21 cellular contexts compared by ENCODE assay signal in the genomic region with DNA sequence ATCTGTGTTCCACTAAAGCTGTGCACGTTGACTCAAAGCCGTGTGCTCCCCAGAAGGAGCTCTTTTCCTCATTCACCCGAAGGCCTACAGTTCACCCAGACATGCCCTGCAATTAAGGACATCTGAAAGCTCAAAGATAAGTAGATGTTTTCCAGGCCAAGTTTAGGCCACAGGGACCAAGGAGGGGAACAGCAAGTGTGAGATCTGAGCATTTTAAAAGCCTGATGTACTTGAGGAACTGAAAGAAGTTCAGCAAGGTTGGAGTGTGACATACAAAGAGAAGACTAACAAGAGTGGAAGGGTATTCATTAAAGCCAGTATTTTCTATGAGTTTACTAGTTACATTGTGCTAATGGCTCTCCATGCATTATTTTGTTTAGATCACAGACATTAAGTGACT.
"Had no signal": no experiment of that assay in that cellular context is flagged by ENCODE, and none has a peak within 500 bp of the region (broad histone marks: within the 10 kb centered on the region; RNA-seq: fewer than 3 reads in every experiment).

No MANE protein-coding gene starts in this region.

- H3K27ac ChIP-seq: colonic mucosa, left ventricle myocardium inferior, right atrium auricular region, tibial nerve, vagina had no signal

- H3K36me3 ChIP-seq: colonic mucosa, left ventricle myocardium inferior, right atrium auricular region, tibial nerve, vagina had no signal

- H3K9me3 ChIP-seq: colonic mucosa, left ventricle myocardium inferior, right atrium auricular region, tibial nerve, vagina had no signal

- H3K36me3 Mint-ChIP-seq: activated naive CD8-positive, alpha-beta T cell treated with anti-CD3 and anti-CD28 coated beads, Interleukin-2, amount 10 ng/mL, durations not matched to agents 7 days and 5 days; brain; memory B cell; natural killer cell had no signal

- H3K9me3 Mint-ChIP-seq: activated B cell treated with CpG ODN at 0.5 μM for 24 hours; activated CD4-positive, alpha-beta T cell treated with anti-CD3 and anti-CD28 coated beads, Interleukin-2, amount 10 ng/mL, durations not matched to agents 7 days and 5 days; brain; memory B cell; natural killer cell had no signal

- H3K27ac Mint-ChIP-seq: activated CD4-positive, alpha-beta T cell treated with anti-CD3 and anti-CD28 coated beads, Interleukin-2, amount 10 ng/mL, durations not matched to agents 7 days and 5 days; activated naive CD8-positive, alpha-beta T cell treated with anti-CD3 and anti-CD28 coated beads, Interleukin-2, amount 10 ng/mL, durations not matched to agents 7 days and 5 days; brain; memory B cell; natural killer cell; progenitor cell of endocrine pancreas had no signal

- H3K4me1 ChIP-seq: colonic mucosa, right atrium auricular region, tibial nerve, vagina had no signal

- DNase-seq: activated B cell treated with CpG ODN at 0.5 μM for 24 hours; activated CD4-positive, alpha-beta T cell treated with anti-CD3 and anti-CD28 coated beads, Interleukin-2, amount 10 ng/mL, durations not matched to agents 7 days and 5 days; activated CD8-positive, alpha-beta memory T cell treated with anti-CD3 and anti-CD28 coated beads, Interleukin-2, amount 50 U/mL, for 48 hours; activated naive CD8-positive, alpha-beta T cell treated with anti-CD3 and anti-CD28 coated beads, Interleukin-2, amount 10 ng/mL, durations not matched to agents 7 days and 5 days; central memory CD4-positive, alpha-beta T cell; colonic mucosa; glutamatergic neuron; hypothalamus; kidney; left ventricle myocardium inferior; natural killer cell; stimulated activated CD4-positive, alpha-beta T cell treated with anti-CD3 and anti-CD28 coated beads, Interleukin-2, amount 100 ng/mL, for 48 hours; stimulated activated naive CD4-positive, alpha-beta T cell treated with Interleukin-2 at 50 U/mL for 16 hours; substantia nigra had no signal

- H3K4me3 ChIP-seq: colonic mucosa, left ventricle myocardium inferior, right atrium auricular region, tibial nerve, vagina had no signal

- H3K27me3 ChIP-seq: colonic mucosa, right atrium auricular region, tibial nerve, vagina had no signal

- ATAC-seq: esophagus mucosa, natural killer cell had no signal

- H3K27me3 Mint-ChIP-seq: activated B cell treated with CpG ODN at 0.5 μM for 24 hours, memory B cell had no signal

- FAIRE-seq: kidney had no signal

- H3K4me3 Mint-ChIP-seq: activated B cell treated with CpG ODN at 0.5 μM for 24 hours; activated CD4-positive, alpha-beta T cell treated with anti-CD3 and anti-CD28 coated beads, Interleukin-2, amount 10 ng/mL, durations not matched to agents 7 days and 5 days; activated naive CD8-positive, alpha-beta T cell treated with anti-CD3 and anti-CD28 coated beads, Interleukin-2, amount 10 ng/mL, durations not matched to agents 7 days and 5 days; brain; memory B cell; natural killer cell had no signal
